In genomic region chr15:40082195-40082868, GRCh38 we compare ENCODE assay signal across 8 cellular contexts. TPM values are rescaled to one million over a fixed set of nuclear protein-coding genes. Genes with fewer than 3 reads are reported as not detected.
DNase-seq lines count a peak whose midpoint lies in the region; ATAC-seq and TF ChIP-seq lines count a peak whose summit lies in the region.

No MANE protein-coding gene starts in this region.

- H3K36me3 Mint-ChIP-seq in brain = no peaks in the 10 kb centered on the region
- no peaks in the 10 kb centered on the region for H3K36me3 Mint-ChIP-seq in stimulated activated naive B cell treated with anti-CD40 and anti-IgM and Interleukin-4, amounts not matched to agents 10 μg/mL and 1 μg/mL and 100 μg/mL, for 72 hours

- H3K27me3 ChIP-seq in right lobe of liver (no peaks in the 10 kb centered on the region), Karpas-422 (ENCODE audit: low read length) (no peaks in the 10 kb centered on the region), HAP-1 (ENCODE audit: low read depth) (no peaks in the 10 kb centered on the region)

- peaks cover 72% of the 10 kb centered on the region for H3K4me1 Mint-ChIP-seq in brain
- peaks cover 44 to 64% of the 10 kb centered on the region in 2 donors for H3K4me1 Mint-ChIP-seq in stimulated activated naive B cell treated with anti-CD40 and anti-IgM and Interleukin-4, amounts not matched to agents 10 μg/mL and 1 μg/mL and 100 μg/mL, for 72 hours

- POLR2A ChIA-PET in HEK293 (lab: Yijun Ruan, JAX) = interaction anchor here (1.0 to 1.9 kb wide), 5 partner anchors 10 to 35 kb away, joined by 4 to 10 read pairs (median 8); no protein-coding TSS in a partner anchor

- H3K27ac ChIP-seq in HEK293 (ENCODE audit: extremely low read depth, low read depth, low read length) (peak overlapping the region; percentile 67), right lobe of liver (peak overlapping the region; percentile 7 to 82 (median 33)), Karpas-422 (ENCODE audit: low read length) (no peak overlapping the region)

- DNase-seq in right lobe of liver (peak in 1 of 3 donors; percentile 61), Karpas-422 (no peak), HAP-1 (ENCODE audit: low spot score in 2 of 2) (no peak)
- no peak for DNase-seq in stimulated activated naive B cell treated with anti-CD40 and anti-IgM and Interleukin-4, amounts not matched to agents 10 μg/mL and 1 μg/mL and 100 μg/mL, for 72 hours

- TF ChIP-seq CTCF in HEK293 (tag by site-specific recombination; IDR thresholded peaks at IDR 0.05) = no peak
- TF ChIP-seq CTCF in brain (conservative IDR thresholded peaks at IDR 0.05) = no peak
- no peak for TF ChIP-seq CTCF in right lobe of liver (IDR thresholded peaks at IDR 0.05)

- no peak overlapping the region for H3K4me2 ChIP-seq in Karpas-422 (ENCODE audit: low read depth, low read length, poor library complexity, severe bottlenecking)

- H3K4me1 ChIP-seq in HEK293 (ENCODE audit: control insufficient read depth, insufficient read depth, low read length) = peaks cover 7% of the 10 kb centered on the region
- H3K4me1 ChIP-seq in right lobe of liver = peaks cover 0 to 31% (median 20%) of the 10 kb centered on the region in 4 donors
- H3K4me1 ChIP-seq in Karpas-422 (ENCODE audit: low read length) = peaks cover 6% of the 10 kb centered on the region; the same call in 1 of the 2 replicates
- peaks cover 41% of the 10 kb centered on the region for H3K4me1 ChIP-seq in HAP-1

- H3K36me3 ChIP-seq in HEK293 (ENCODE audit: control insufficient read depth in 2 of 2, insufficient read depth in 1 of 2, low read length in 2 of 2) (no peaks in the 10 kb centered on the region), right lobe of liver (no peaks in the 10 kb centered on the region), Karpas-422 (ENCODE audit: insufficient read depth, low read length) (no peaks in the 10 kb centered on the region), HAP-1 (replicated peaks) (no peaks in the 10 kb centered on the region)

- peak overlapping the region; percentile 71 to 83 (median 76) for H3K4me3 Mint-ChIP-seq in brain
- H3K4me3 Mint-ChIP-seq in stimulated activated naive B cell treated with anti-CD40 and anti-IgM and Interleukin-4, amounts not matched to agents 10 μg/mL and 1 μg/mL and 100 μg/mL, for 72 hours = peak overlapping the region; percentile 67 to 77

- H3K27ac Mint-ChIP-seq in brain = peak overlapping the region; percentile 61 to 97 (median 90)
- H3K27ac Mint-ChIP-seq in stimulated activated naive B cell treated with anti-CD40 and anti-IgM and Interleukin-4, amounts not matched to agents 10 μg/mL and 1 μg/mL and 100 μg/mL, for 72 hours = peak overlapping the region; percentile 90

- ATAC-seq in right lobe of liver (peak; percentile 64 to 73 (median 66)), GM18868 (IDR thresholded peaks at IDR 0.05; ENCODE audit: unreplicated experiment) (no peak), HG02759 (IDR thresholded peaks at IDR 0.05; ENCODE audit: unreplicated experiment) (no peak)
- peak; percentile 79 to 82 for ATAC-seq in stimulated activated naive B cell treated with anti-CD40 and anti-IgM and Interleukin-4, amounts not matched to agents 10 μg/mL and 1 μg/mL and 100 μg/mL, for 72 hours (replicated peaks)

- H3K9me2 ChIP-seq in Karpas-422 (replicated peaks; ENCODE audit: insufficient read depth, low read length) = no peaks in the 10 kb centered on the region

- no peaks in the 10 kb centered on the region for H3K79me2 ChIP-seq in Karpas-422 (ENCODE audit: low read length)

- in situ Hi-C loops in HAP-1 (cut with MboI; ENCODE audit: low sequenced_read_pairs) = no loop called here

- intact Hi-C loops in right lobe of liver (cut with DNase I) = no loop called here

- H3K27me3 Mint-ChIP-seq in brain = peaks cover 42% of the 10 kb centered on the region
- H3K27me3 Mint-ChIP-seq in stimulated activated naive B cell treated with anti-CD40 and anti-IgM and Interleukin-4, amounts not matched to agents 10 μg/mL and 1 μg/mL and 100 μg/mL, for 72 hours = no peaks in the 10 kb centered on the region

- no peak overlapping the region for H3K4me3 ChIP-seq in HEK293 (ENCODE audit: low read depth, low read length)
- peak overlapping the region in 1 of 3 donors; percentile 23 for H3K4me3 ChIP-seq in right lobe of liver
- H3K4me3 ChIP-seq in Karpas-422 (ENCODE audit: low read length) = no peak overlapping the region
- no peak overlapping the region for H3K4me3 ChIP-seq in HAP-1

- peaks cover 0 to 6% (median 0%) of the 10 kb centered on the region in 5 experiments for H3K9me3 Mint-ChIP-seq in brain
- no peaks in the 10 kb centered on the region for H3K9me3 Mint-ChIP-seq in stimulated activated naive B cell treated with anti-CD40 and anti-IgM and Interleukin-4, amounts not matched to agents 10 μg/mL and 1 μg/mL and 100 μg/mL, for 72 hours

- TF ChIP-seq POLR2A in right lobe of liver (IDR thresholded peaks at IDR 0.05) = no peak

- H3K9ac ChIP-seq in Karpas-422 (ENCODE audit: low read length) = no peak overlapping the region

- CTCF ChIA-PET in HEK293 (lab: Yijun Ruan, JAX) = interaction anchor here (0.8 to 1.5 kb wide), 3 partner anchors 16 to 22 kb away, joined by 3 to 4 read pairs (median 3); no protein-coding TSS in a partner anchor

- H3K9me3 ChIP-seq in HEK293 (ENCODE audit: control insufficient read depth, insufficient read depth, low read depth, low read length) (no peaks in the 10 kb centered on the region), right lobe of liver (no peaks in the 10 kb centered on the region), Karpas-422 (ENCODE audit: low read length) (no peaks in the 10 kb centered on the region), HAP-1 (no peaks in the 10 kb centered on the region)

- H4K20me1 ChIP-seq in Karpas-422 (ENCODE audit: insufficient read depth, low read depth, low read length) = no peaks in the 10 kb centered on the region

- H2AFZ ChIP-seq in Karpas-422 (ENCODE audit: low read length) = no peak overlapping the region

- 13% methylated on average over 4 of the region's 12 CpGs for WGBS in right lobe of liver (ENCODE audit: insufficient coverage, low coverage, low lambda C conversion rate, missing lambda C conversion rate)

TF ChIP-seq in HEK293, 187 proteins besides CTCF, POLR2A, EP300 and RAD21:
- TF ChIP-seq ZNF623 (tag by site-specific recombination; IDR thresholded peaks at IDR 0.05) = no peak
- no peak for TF ChIP-seq KLF1 (tag by site-specific recombination; IDR thresholded peaks at IDR 0.05)
- TF ChIP-seq ZNF513 (tag by site-specific recombination; IDR thresholded peaks at IDR 0.05) = no peak
- TF ChIP-seq ZNF629 (tag by site-specific recombination; IDR thresholded peaks at IDR 0.05) = no peak
- 0 out of 2 replicates have a peak, but pooled peaks have one; percentile 2 for TF ChIP-seq ZNF335 (tag by site-specific recombination; conservative IDR thresholded peaks at IDR 0.05)
- peak; percentile 60 for TF ChIP-seq ZFHX2 (tag by site-specific recombination; conservative IDR thresholded peaks at IDR 0.05)

RNA-seq across cellular contexts. Expression of gene BMF, which starts 26.3 kb away (rescaled TPM):
- polyA plus RNA-seq in brain (ENCODE audit: insufficient read depth, low read depth, low replicate concordance) = 22.7 TPM
- total RNA-seq in right lobe of liver = 1 to 10 TPM; 1.7 to 7.3 (median 3.4) TPM
- 3.0 and 5.4 TPM in 2 replicates for total RNA-seq in Karpas-422 (2014; rRNA removed; shearing (Covaris generic); ENCODE audit: low replicate concordance)

RNA-seq across cellular contexts. Expression of gene SRP14, which starts 43.4 kb away (rescaled TPM):
- 457 TPM for polyA plus RNA-seq in brain (ENCODE audit: insufficient read depth, low read depth, low replicate concordance)
- total RNA-seq in right lobe of liver = 100 to 1,000 TPM in 2 of 6 experiments, 10 to 100 TPM in 4; 57.9 to 277 (median 81.0) TPM
- total RNA-seq in Karpas-422 (2014; rRNA removed; shearing (Covaris generic); ENCODE audit: low replicate concordance) = 232 and 427 TPM in 2 replicates

Comparison
In these comparisons a context has a peak if more than half of its experiments do, and no peak if none do; other contexts are left out.
1. ATAC-seq: peak in right lobe of liver (4 of 4) and stimulated activated naive B cell treated with anti-CD40 and anti-IgM and Interleukin-4, amounts not matched to agents 10 μg/mL and 1 μg/mL and 100 μg/mL, for 72 hours (2 of 2); none in GM18868 (single experiment) and HG02759 (single experiment).